Comparison of ENCODE assay signal across 16 cellular contexts in genomic region chr12:29545102-29545467, GRCh38.
DNase-seq lines count a peak whose midpoint lies in the region; ATAC-seq lines count a peak whose summit lies in the region.
"Had no signal": no experiment of that assay in that cellular context is flagged by ENCODE, and none has a peak within 500 bp of the region (broad histone marks: within the 10 kb centered on the region; RNA-seq: fewer than 3 reads in every experiment).

No MANE protein-coding gene starts in this region.

- ATAC-seq in GM19023 (IDR thresholded peaks at IDR 0.05; ENCODE audit: unreplicated experiment) (peak; percentile 86), GM21619 (IDR thresholded peaks at IDR 0.05; ENCODE audit: unreplicated experiment) (peak; percentile 90), HG03095 (IDR thresholded peaks at IDR 0.05; ENCODE audit: unreplicated experiment) (peak; percentile 87), HG03469 (IDR thresholded peaks at IDR 0.05; ENCODE audit: unreplicated experiment) (no peak), HG03139 (IDR thresholded peaks at IDR 0.05; ENCODE audit: unreplicated experiment) (no peak)
- ATAC-seq: body of pancreas had no signal

- DNase-seq in KG1 (lab: John Stamatoyannopoulos, UW) (no peak), amniotic stem cell (lab: John Stamatoyannopoulos, UW) (no peak)
- DNase-seq: activated CD4-positive, alpha-beta T cell treated with anti-CD3 and anti-CD28 coated beads, Interleukin-2, amount 50 U/mL, for 48 hours; activated gamma-delta T cell; body of pancreas; CD4-positive, alpha-beta T cell; GF-D8; mammary epithelial cell; NCI-H2081; NCI-H82; spleen had no signal

Comparison
In these comparisons a context has a peak if more than half of its experiments do, and no peak if none do; other contexts are left out.
1. ATAC-seq: peak in GM19023 (single experiment), GM21619 (single experiment) and HG03095 (single experiment); none in HG03469 (single experiment) and HG03139 (single experiment).